Comparison of ENCODE assay signal across 1 cellular context in the genomic region with DNA sequence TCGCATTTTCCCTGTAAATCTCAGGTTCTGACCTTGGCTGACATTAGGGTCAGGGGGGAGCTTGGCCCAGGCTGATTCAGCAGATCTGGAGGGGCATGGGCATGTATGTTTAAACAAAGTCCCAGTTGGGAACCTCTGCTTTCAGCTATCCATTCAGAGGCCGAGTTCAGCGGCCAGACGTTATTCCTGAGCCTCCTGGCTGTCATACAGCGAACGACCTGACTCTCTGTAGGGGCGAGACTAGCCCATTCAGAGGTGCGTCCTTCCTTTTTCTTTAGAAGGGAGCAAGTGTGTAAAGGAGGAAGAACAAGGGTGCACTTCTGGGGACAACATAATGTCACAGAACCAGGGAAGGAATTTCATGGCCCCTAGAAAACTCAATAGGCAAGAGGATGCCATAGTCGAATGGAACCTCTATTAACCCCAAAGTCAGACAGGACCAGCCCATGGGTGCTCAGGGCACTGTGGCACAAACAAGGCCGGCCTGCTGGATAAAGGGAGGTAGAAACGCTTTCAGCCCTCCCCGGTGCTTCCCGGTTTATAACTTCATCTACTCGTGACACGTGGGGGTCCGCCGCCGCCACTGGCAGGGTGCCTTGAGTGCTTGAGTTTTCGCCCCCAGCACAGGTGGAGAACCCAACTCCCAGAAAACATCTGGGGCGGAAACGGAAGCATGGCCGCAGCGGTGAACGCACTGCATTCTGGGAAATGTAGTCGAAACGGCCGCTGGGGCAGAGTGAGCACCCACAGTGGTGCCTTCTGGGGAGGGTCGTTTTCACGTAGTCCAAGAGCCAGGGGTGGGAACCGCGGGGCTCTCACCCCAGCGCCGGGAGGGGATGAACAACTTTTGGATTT.
TF ChIP-seq lines count a peak whose summit lies in the region.

No MANE protein-coding gene starts in this region.

TF ChIP-seq in HepG2, 621 proteins besides CTCF, POLR2A, EP300 and RAD21 (continued from another document and continues in another):
- TF ChIP-seq ZNF225 (CRISPR knock-in tag; IDR thresholded peaks at IDR 0.05) = peak; percentile 43; the same call in 1 of the 2 replicates
- no peak for TF ChIP-seq ASH2L (IDR thresholded peaks at IDR 0.05; ENCODE audit: insufficient read length, low read depth, low read length)
- TF ChIP-seq ZSCAN29 (CRISPR knock-in tag; conservative IDR thresholded peaks at IDR 0.05) = no peak
- no peak for TF ChIP-seq TCF7L2 (IDR thresholded peaks at IDR 0.05; ENCODE audit: low read depth, low read length)
- no peak for TF ChIP-seq KAT7 (CRISPR knock-in tag; IDR thresholded peaks at IDR 0.05; ENCODE audit: borderline replicate concordance)
- TF ChIP-seq MAFG (CRISPR knock-in tag; IDR thresholded peaks at IDR 0.05) = no peak
- peak; percentile 65 for TF ChIP-seq POLR2AphosphoS5 (IDR thresholded peaks at IDR 0.05; ENCODE audit: low read depth, low read length)
- TF ChIP-seq, protein P1, sequence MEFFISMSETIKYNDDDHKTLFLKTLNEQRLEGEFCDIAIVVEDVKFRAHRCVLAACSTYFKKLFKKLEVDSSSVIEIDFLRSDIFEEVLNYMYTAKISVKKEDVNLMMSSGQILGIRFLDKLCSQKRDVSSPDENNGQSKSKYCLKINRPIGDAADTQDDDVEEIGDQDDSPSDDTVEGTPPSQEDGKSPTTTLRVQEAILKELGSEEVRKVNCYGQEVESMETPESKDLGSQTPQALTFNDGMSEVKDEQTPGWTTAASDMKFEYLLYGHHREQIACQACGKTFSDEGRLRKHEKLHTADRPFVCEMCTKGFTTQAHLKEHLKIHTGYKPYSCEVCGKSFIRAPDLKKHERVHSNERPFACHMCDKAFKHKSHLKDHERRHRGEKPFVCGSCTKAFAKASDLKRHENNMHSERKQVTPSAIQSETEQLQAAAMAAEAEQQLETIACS (CRISPR knock-in tag; IDR thresholded peaks at IDR 0.05) = no peak
- no peak for TF ChIP-seq ZNF746 (CRISPR knock-in tag; IDR thresholded peaks at IDR 0.05)
- no peak for TF ChIP-seq ZNF12 (CRISPR knock-in tag; IDR thresholded peaks at IDR 0.05)
- no peak for TF ChIP-seq ZNF234 (CRISPR knock-in tag; conservative IDR thresholded peaks at IDR 0.05)
- no peak for TF ChIP-seq ZSCAN21 (CRISPR knock-in tag; IDR thresholded peaks at IDR 0.05; ENCODE audit: borderline replicate concordance)
- no peak for TF ChIP-seq ZNF841 (CRISPR knock-in tag; IDR thresholded peaks at IDR 0.05; ENCODE audit: borderline replicate concordance)
- 0 out of 2 replicates have a peak, but pooled peaks have one; percentile 30 for TF ChIP-seq KLF6 (CRISPR knock-in tag; IDR thresholded peaks at IDR 0.05)
- TF ChIP-seq ZNF572 (CRISPR knock-in tag; IDR thresholded peaks at IDR 0.05) = peak; percentile 84
- TF ChIP-seq, protein P2, sequence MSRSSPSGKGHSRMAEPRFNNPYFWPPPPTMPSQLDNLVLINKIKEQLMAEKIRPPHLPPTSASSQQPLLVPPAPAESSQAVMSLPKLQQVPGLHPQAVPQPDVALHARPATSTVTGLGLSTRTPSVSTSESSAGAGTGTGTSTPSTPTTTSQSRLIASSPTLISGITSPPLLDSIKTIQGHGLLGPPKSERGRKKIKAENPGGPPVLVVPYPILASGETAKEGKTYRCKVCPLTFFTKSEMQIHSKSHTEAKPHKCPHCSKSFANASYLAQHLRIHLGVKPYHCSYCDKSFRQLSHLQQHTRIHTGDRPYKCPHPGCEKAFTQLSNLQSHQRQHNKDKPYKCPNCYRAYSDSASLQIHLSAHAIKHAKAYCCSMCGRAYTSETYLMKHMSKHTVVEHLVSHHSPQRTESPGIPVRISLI (CRISPR knock-in tag; IDR thresholded peaks at IDR 0.05; ENCODE audit: borderline replicate concordance) = no peak
- TF ChIP-seq IKZF1 (IDR thresholded peaks at IDR 0.05) = no peak
- peak; percentile 31 for TF ChIP-seq ZEB1 (IDR thresholded peaks at IDR 0.05; ENCODE audit: insufficient replicate concordance, low read depth)
- TF ChIP-seq IRF2 (CRISPR knock-in tag; IDR thresholded peaks at IDR 0.05) = peak; percentile 68; the same call in 1 of the 2 replicates
- no peak for TF ChIP-seq ZNF468 (CRISPR knock-in tag; IDR thresholded peaks at IDR 0.05)
- no peak for TF ChIP-seq PLRG1 (conservative IDR thresholded peaks at IDR 0.05)
- 0 out of 2 replicates have a peak, but pooled peaks have one; percentile 33 for TF ChIP-seq PITX1 (CRISPR knock-in tag; IDR thresholded peaks at IDR 0.05)
- TF ChIP-seq SIN3A (IDR thresholded peaks at IDR 0.05; ENCODE audit: borderline replicate concordance, low read depth, low read length) = no peak
- no peak for TF ChIP-seq ZNF652 (CRISPR knock-in tag; IDR thresholded peaks at IDR 0.05; ENCODE audit: borderline replicate concordance, low read depth)
- TF ChIP-seq BORCS8-MEF2B (CRISPR knock-in tag; IDR thresholded peaks at IDR 0.05) = no peak; the same call in none of the 2 replicates
- no peak for TF ChIP-seq GRHL1 (CRISPR knock-in tag; conservative IDR thresholded peaks at IDR 0.05)
- no peak for TF ChIP-seq MATR3 (CRISPR knock-in tag; IDR thresholded peaks at IDR 0.05)
- peak; percentile 69; the same call in 1 of the 2 replicates for TF ChIP-seq ZNF773 (CRISPR knock-in tag; IDR thresholded peaks at IDR 0.05; ENCODE audit: borderline replicate concordance)
- TF ChIP-seq, protein P3, sequence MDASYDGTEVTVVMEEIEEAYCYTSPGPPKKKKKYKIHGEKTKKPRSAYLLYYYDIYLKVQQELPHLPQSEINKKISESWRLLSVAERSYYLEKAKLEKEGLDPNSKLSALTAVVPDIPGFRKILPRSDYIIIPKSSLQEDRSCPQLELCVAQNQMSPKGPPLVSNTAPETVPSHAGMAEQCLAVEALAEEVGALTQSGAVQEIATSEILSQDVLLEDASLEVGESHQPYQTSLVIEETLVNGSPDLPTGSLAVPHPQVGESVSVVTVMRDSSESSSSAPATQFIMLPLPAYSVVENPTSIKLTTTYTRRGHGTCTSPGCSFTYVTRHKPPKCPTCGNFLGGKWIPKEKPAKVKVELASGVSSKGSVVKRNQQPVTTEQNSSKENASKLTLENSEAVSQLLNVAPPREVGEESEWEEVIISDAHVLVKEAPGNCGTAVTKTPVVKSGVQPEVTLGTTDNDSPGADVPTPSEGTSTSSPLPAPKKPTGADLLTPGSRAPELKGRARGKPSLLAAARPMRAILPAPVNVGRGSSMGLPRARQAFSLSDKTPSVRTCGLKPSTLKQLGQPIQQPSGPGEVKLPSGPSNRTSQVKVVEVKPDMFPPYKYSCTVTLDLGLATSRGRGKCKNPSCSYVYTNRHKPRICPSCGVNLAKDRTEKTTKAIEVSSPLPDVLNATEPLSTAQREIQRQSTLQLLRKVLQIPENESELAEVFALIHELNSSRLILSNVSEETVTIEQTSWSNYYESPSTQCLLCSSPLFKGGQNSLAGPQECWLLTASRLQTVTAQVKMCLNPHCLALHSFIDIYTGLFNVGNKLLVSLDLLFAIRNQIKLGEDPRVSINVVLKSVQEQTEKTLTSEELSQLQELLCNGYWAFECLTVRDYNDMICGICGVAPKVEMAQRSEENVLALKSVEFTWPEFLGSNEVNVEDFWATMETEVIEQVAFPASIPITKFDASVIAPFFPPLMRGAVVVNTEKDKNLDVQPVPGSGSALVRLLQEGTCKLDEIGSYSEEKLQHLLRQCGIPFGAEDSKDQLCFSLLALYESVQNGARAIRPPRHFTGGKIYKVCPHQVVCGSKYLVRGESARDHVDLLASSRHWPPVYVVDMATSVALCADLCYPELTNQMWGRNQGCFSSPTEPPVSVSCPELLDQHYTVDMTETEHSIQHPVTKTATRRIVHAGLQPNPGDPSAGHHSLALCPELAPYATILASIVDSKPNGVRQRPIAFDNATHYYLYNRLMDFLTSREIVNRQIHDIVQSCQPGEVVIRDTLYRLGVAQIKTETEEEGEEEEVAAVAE (CRISPR knock-in tag; IDR thresholded peaks at IDR 0.05; ENCODE audit: borderline replicate concordance) = 0 out of 2 replicates have a peak, but pooled peaks have one; percentile 22
- peak; percentile 35; the same call in 1 of the 2 replicates for TF ChIP-seq RXRA (CRISPR knock-in tag; IDR thresholded peaks at IDR 0.05)
- no peak for TF ChIP-seq AGO1 (IDR thresholded peaks at IDR 0.05; ENCODE audit: low read depth, low read length, poor library complexity, severe bottlenecking)
- TF ChIP-seq RORA (CRISPR knock-in tag; IDR thresholded peaks at IDR 0.05) = no peak; the same call in 1 of the 2 replicates
- TF ChIP-seq ZBTB44 (CRISPR knock-in tag; IDR thresholded peaks at IDR 0.05) = peak; percentile 58; the same call in 1 of the 2 replicates
- no peak for TF ChIP-seq ZNF121 (CRISPR knock-in tag; IDR thresholded peaks at IDR 0.05)
- no peak for TF ChIP-seq TP53 (CRISPR knock-in tag; conservative IDR thresholded peaks at IDR 0.05)
- TF ChIP-seq FOXO4 (CRISPR knock-in tag; conservative IDR thresholded peaks at IDR 0.05) = no peak
- TF ChIP-seq ZBTB7B (CRISPR knock-in tag; IDR thresholded peaks at IDR 0.05) = no peak
- peak; percentile 71 for TF ChIP-seq ZNF891 (CRISPR knock-in tag; IDR thresholded peaks at IDR 0.05)
- TF ChIP-seq CC2D1A (CRISPR knock-in tag; IDR thresholded peaks at IDR 0.05) = no peak
- no peak for TF ChIP-seq ZNF564 (CRISPR knock-in tag; IDR thresholded peaks at IDR 0.05)
- TF ChIP-seq ZNF235 (CRISPR knock-in tag; IDR thresholded peaks at IDR 0.05; ENCODE audit: borderline replicate concordance) = no peak
- TF ChIP-seq ISX (CRISPR knock-in tag; conservative IDR thresholded peaks at IDR 0.05) = no peak
- TF ChIP-seq, protein P4, sequence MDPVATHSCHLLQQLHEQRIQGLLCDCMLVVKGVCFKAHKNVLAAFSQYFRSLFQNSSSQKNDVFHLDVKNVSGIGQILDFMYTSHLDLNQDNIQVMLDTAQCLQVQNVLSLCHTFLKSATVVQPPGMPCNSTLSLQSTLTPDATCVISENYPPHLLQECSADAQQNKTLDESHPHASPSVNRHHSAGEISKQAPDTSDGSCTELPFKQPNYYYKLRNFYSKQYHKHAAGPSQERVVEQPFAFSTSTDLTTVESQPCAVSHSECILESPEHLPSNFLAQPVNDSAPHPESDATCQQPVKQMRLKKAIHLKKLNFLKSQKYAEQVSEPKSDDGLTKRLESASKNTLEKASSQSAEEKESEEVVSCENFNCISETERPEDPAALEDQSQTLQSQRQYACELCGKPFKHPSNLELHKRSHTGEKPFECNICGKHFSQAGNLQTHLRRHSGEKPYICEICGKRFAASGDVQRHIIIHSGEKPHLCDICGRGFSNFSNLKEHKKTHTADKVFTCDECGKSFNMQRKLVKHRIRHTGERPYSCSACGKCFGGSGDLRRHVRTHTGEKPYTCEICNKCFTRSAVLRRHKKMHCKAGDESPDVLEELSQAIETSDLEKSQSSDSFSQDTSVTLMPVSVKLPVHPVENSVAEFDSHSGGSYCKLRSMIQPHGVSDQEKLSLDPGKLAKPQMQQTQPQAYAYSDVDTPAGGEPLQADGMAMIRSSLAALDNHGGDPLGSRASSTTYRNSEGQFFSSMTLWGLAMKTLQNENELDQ (CRISPR knock-in tag; IDR thresholded peaks at IDR 0.05; ENCODE audit: borderline replicate concordance) = no peak
- TF ChIP-seq STAG1 (CRISPR knock-in tag; IDR thresholded peaks at IDR 0.05) = no peak
- no peak for TF ChIP-seq SP1 (IDR thresholded peaks at IDR 0.05)
- 0 out of 2 replicates have a peak, but pooled peaks have one; percentile 18 for TF ChIP-seq SP1 (CRISPR knock-in tag; IDR thresholded peaks at IDR 0.05)
- no peak for TF ChIP-seq TERF1 (CRISPR knock-in tag; IDR thresholded peaks at IDR 0.05)
- TF ChIP-seq RFXAP (CRISPR knock-in tag; IDR thresholded peaks at IDR 0.05; ENCODE audit: borderline replicate concordance) = peak; percentile 47; the same call in 1 of the 2 replicates
- no peak for TF ChIP-seq TBX3 (IDR thresholded peaks at IDR 0.05; ENCODE audit: borderline replicate concordance)
- no peak for TF ChIP-seq ZNF720 (CRISPR knock-in tag; IDR thresholded peaks at IDR 0.05)
- no peak for TF ChIP-seq ZNF670 (CRISPR knock-in tag; IDR thresholded peaks at IDR 0.05; ENCODE audit: borderline replicate concordance)
